ENCODE assay signal across 24 cellular contexts in the genomic region with DNA sequence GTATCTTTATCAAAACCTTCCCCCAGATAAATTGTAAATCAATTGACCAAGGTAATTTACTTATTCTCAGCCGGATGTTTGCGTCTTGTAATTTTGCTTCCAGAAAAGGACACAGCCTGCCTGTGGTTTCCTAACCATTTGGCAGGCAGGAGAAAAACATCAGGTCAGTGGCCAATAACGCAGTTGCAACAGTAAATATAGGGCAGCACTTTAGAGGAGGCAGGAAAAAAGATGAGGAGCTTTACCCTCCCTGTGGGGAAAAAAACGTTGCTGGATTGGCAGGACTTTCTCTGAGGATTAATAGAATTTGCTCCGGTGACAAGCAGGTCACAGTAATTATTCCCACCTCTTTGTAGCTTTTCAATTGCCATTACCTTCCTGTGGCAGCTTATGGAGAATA.
"Had no signal": no experiment of that assay in that cellular context is flagged by ENCODE, and none has a peak within 500 bp of the region (broad histone marks: within the 10 kb centered on the region; RNA-seq: fewer than 3 reads in every experiment).

No MANE protein-coding gene starts in this region.

- H3K27me3 ChIP-seq: esophagus muscularis mucosa, neural progenitor cell, sigmoid colon, tibial nerve, upper lobe of left lung had no signal

- H3K9me3 Mint-ChIP-seq: neural progenitor cell had no signal

- H3K27ac ChIP-seq: esophagus muscularis mucosa, lower lobe of right lung, neural progenitor cell, parathyroid adenoma, psoas muscle, sigmoid colon, skin epidermis, thoracic aorta, tibial nerve, upper lobe of left lung had no signal

- H3K4me1 Mint-ChIP-seq: memory B cell; naive B cell; stimulated activated naive B cell treated with anti-CD40 and anti-IgM and Interleukin-4, amounts not matched to agents 10 μg/mL and 1 μg/mL and 100 μg/mL, for 72 hours had no signal

- H3K4me1 ChIP-seq: esophagus muscularis mucosa, lower lobe of right lung, neural progenitor cell, parathyroid adenoma, psoas muscle, sigmoid colon, tibial nerve, upper lobe of left lung had no signal

- ATAC-seq: left ventricle myocardium superior; lower lobe of right lung; natural killer cell treated with Interleukin-12 subunit alpha and Interleukin-12 subunit beta and Interleukin-15 and Interleukin-18, amount 100 ng/mL, for 72 hours; psoas muscle; right cardiac atrium; stimulated activated naive B cell treated with anti-CD40 and anti-IgM and Interleukin-4, amounts not matched to agents 10 μg/mL and 1 μg/mL and 100 μg/mL, for 72 hours had no signal

- H3K9ac ChIP-seq: neural progenitor cell, parathyroid adenoma had no signal

- H3K4me2 ChIP-seq: neural progenitor cell had no signal

- H3K36me3 Mint-ChIP-seq: memory B cell; naive B cell; neural progenitor cell; stimulated activated naive B cell treated with anti-CD40 and anti-IgM and Interleukin-4, amounts not matched to agents 10 μg/mL and 1 μg/mL and 100 μg/mL, for 72 hours had no signal

- H3K9me3 ChIP-seq: esophagus muscularis mucosa, lower lobe of right lung, psoas muscle, sigmoid colon, thoracic aorta, tibial nerve, upper lobe of left lung had no signal

- H3K27ac Mint-ChIP-seq: dendritic cell treated with granulocyte-macrophage colony-stimulating factor and Interleukin-4, amounts not matched to agents 40 ng/mL and 50 ng/mL, for 4 days; endodermal cell; memory B cell; naive B cell; natural killer cell treated with Interleukin-12 subunit alpha and Interleukin-12 subunit beta and Interleukin-15 and Interleukin-18, amount 100 ng/mL, for 72 hours; neural progenitor cell; stimulated activated naive B cell treated with anti-CD40 and anti-IgM and Interleukin-4, amounts not matched to agents 10 μg/mL and 1 μg/mL and 100 μg/mL, for 72 hours; stimulated activated naive CD8-positive, alpha-beta T cell treated with anti-CD3 and anti-CD28 coated beads, Interleukin-15, Interleukin-2, amounts not matched to agents 100 ng/mL and 50 ng/mL, for 24 hours had no signal

- H3K4me3 ChIP-seq: esophagus muscularis mucosa, lower lobe of right lung, neural progenitor cell, psoas muscle, sigmoid colon, skin epidermis, thoracic aorta, tibial nerve, upper lobe of left lung had no signal

- H3K27me3 Mint-ChIP-seq: dendritic cell treated with granulocyte-macrophage colony-stimulating factor and Interleukin-4, amounts not matched to agents 40 ng/mL and 50 ng/mL, for 4 days; memory B cell; naive B cell; natural killer cell treated with Interleukin-12 subunit alpha and Interleukin-12 subunit beta and Interleukin-15 and Interleukin-18, amount 100 ng/mL, for 72 hours; stimulated activated naive B cell treated with anti-CD40 and anti-IgM and Interleukin-4, amounts not matched to agents 10 μg/mL and 1 μg/mL and 100 μg/mL, for 72 hours; stimulated activated naive CD8-positive, alpha-beta T cell treated with anti-CD3 and anti-CD28 coated beads, Interleukin-15, Interleukin-2, amounts not matched to agents 100 ng/mL and 50 ng/mL, for 24 hours had no signal

- H2AFZ ChIP-seq: neural progenitor cell, parathyroid adenoma had no signal

- H3K79me2 ChIP-seq: parathyroid adenoma had no signal

- H3K36me3 ChIP-seq: esophagus muscularis mucosa, lower lobe of right lung, neural progenitor cell, sigmoid colon, thoracic aorta, tibial nerve, upper lobe of left lung had no signal

- DNase-seq: cerebellar nuclear complex; effector CD8-positive, alpha-beta T cell; foreskin melanocyte; left ventricle myocardium superior; lower lobe of right lung; naive B cell; psoas muscle; right cardiac atrium; sigmoid colon; stimulated activated CD4-positive, alpha-beta T cell treated with anti-CD3 and anti-CD28 coated beads, Interleukin-15, amount 100 ng/mL, for 24 hours; stimulated activated CD4-positive, alpha-beta T cell treated with anti-CD3 and anti-CD28 coated beads, Interleukin-2, amount 100 ng/mL, for 48 hours; stimulated activated naive B cell treated with anti-CD40 and anti-IgM and Interleukin-4, amounts not matched to agents 10 μg/mL and 1 μg/mL and 100 μg/mL, for 72 hours; upper lobe of left lung had no signal

- H3K4me3 Mint-ChIP-seq: dendritic cell treated with granulocyte-macrophage colony-stimulating factor and Interleukin-4, amounts not matched to agents 40 ng/mL and 50 ng/mL, for 4 days; endodermal cell; memory B cell; naive B cell; natural killer cell treated with Interleukin-12 subunit alpha and Interleukin-12 subunit beta and Interleukin-15 and Interleukin-18, amount 100 ng/mL, for 72 hours; neural progenitor cell; stimulated activated naive B cell treated with anti-CD40 and anti-IgM and Interleukin-4, amounts not matched to agents 10 μg/mL and 1 μg/mL and 100 μg/mL, for 72 hours; stimulated activated naive CD8-positive, alpha-beta T cell treated with anti-CD3 and anti-CD28 coated beads, Interleukin-15, Interleukin-2, amounts not matched to agents 100 ng/mL and 50 ng/mL, for 24 hours had no signal
